ENCODE assay signal across 17 cellular contexts in the genomic region with DNA sequence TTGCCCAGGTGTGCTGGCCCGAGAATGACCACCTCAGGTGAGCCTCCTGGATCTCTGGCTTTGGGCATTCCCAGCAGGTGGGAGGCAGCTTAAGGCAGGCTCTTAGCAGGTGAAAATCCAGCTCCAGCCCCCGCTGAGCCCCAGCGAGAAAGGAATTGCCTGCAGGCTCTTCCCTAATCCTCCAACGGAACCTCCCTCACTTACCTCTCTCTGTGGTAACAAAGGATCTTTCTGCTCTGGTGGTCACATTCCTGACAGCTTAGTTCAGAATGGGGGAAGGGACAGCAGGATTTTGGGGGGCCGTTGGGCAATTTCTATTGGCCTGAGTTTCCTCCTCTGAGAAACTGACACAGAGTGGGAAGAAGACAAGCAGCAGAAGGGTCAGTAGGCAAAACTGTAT.
DNase-seq lines count a peak whose midpoint lies in the region; ATAC-seq and TF ChIP-seq lines count a peak whose summit lies in the region.
"Had no signal": no experiment of that assay in that cellular context is flagged by ENCODE, and none has a peak within 500 bp of the region (broad histone marks: within the 10 kb centered on the region; RNA-seq: fewer than 3 reads in every experiment).

No MANE protein-coding gene starts in this region.

- H3K27me3 ChIP-seq in GM23338 (ENCODE audit: insufficient read depth): peaks cover 11% of the 10 kb centered on the region
- H3K27me3 ChIP-seq in endodermal cell (ENCODE audit: control insufficient read depth, insufficient read depth, low read length, poor library complexity, severe bottlenecking): peaks cover 26% of the 10 kb centered on the region
- H3K27me3 ChIP-seq in heart right ventricle: peaks cover 0 to 66% (median 56%) of the 10 kb centered on the region in 7 donors
- H3K27me3 ChIP-seq: Peyer's patch had no signal

- H3K9me3 ChIP-seq in endodermal cell (ENCODE audit: control insufficient read depth, low read length): no peaks in the 10 kb centered on the region
- no peaks in the 10 kb centered on the region for H3K9me3 ChIP-seq in heart right ventricle
- H3K9me3 ChIP-seq: Peyer's patch, SK-N-SH had no signal

- no peaks in the 10 kb centered on the region for H4K20me1 ChIP-seq in GM23338 (replicated peaks; ENCODE audit: insufficient read depth)

- intact Hi-C loops in heart right ventricle (cut with DNase I): no loop called here

- H3K27ac ChIP-seq in GM23338 (ENCODE audit: low read depth) (peak overlapping the region; percentile 97), endodermal cell (ENCODE audit: low read depth, low read length) (no peak overlapping the region), heart right ventricle (no peak overlapping the region)
- H3K27ac ChIP-seq: Peyer's patch had no signal

- peak overlapping the region; percentile 52 for H3K4me2 ChIP-seq in GM23338
- H3K4me2 ChIP-seq: SK-N-SH had no signal

- peak overlapping the region; percentile 84 for H3K27ac Mint-ChIP-seq in GM23338
- H3K27ac Mint-ChIP-seq in endodermal cell: peak overlapping the region; percentile 95
- H3K27ac Mint-ChIP-seq in T-cell: no peak overlapping the region
- H3K27ac Mint-ChIP-seq in T-helper 2 cell treated with Interferon-gamma antibody and Interleukin-4, amounts not matched to agents 5 μg/mL and 100 μg/mL, for 36 hours: no peak overlapping the region
- H3K27ac Mint-ChIP-seq: CD4-positive, CD25-positive, alpha-beta regulatory T cell had no signal

- H3K4me1 ChIP-seq in GM23338 (ENCODE audit: insufficient read depth) (peaks cover 23% of the 10 kb centered on the region), endodermal cell (ENCODE audit: control insufficient read depth, insufficient read depth, low read length) (no peaks in the 10 kb centered on the region), heart right ventricle (peaks cover 0 to 6% (median 0%) of the 10 kb centered on the region in 9 donors)

- POLR2A ChIA-PET in T-cell (lab: Charles Lee): no interaction called here

- peak overlapping the region; percentile 6; the same call in 1 of the 2 replicates for H3K4me3 ChIP-seq in GM23338
- peak overlapping the region; percentile 31 for H3K4me3 ChIP-seq in endodermal cell (ENCODE audit: low read length)
- H3K4me3 ChIP-seq in heart right ventricle: no peak overlapping the region
- H3K4me3 ChIP-seq: Peyer's patch had no signal

- H3K36me3 Mint-ChIP-seq in GM23338 (ENCODE audit: low read depth): no peaks in the 10 kb centered on the region
- no peaks in the 10 kb centered on the region for H3K36me3 Mint-ChIP-seq in endodermal cell (ENCODE audit: low read depth)
- no peaks in the 10 kb centered on the region for H3K36me3 Mint-ChIP-seq in T-cell
- no peaks in the 10 kb centered on the region for H3K36me3 Mint-ChIP-seq in T-helper 2 cell treated with Interferon-gamma antibody and Interleukin-4, amounts not matched to agents 5 μg/mL and 100 μg/mL, for 36 hours (ENCODE audit: low read depth)
- H3K36me3 Mint-ChIP-seq: CD4-positive, CD25-positive, alpha-beta regulatory T cell had no signal

- H2AFZ ChIP-seq in GM23338: no peak overlapping the region

- H3K9ac ChIP-seq in endodermal cell (ENCODE audit: extremely low read depth, low read length, poor library complexity, severe bottlenecking): no peak overlapping the region
- H3K9ac ChIP-seq: SK-N-SH had no signal

- 0 out of 2 replicates have a peak, but pooled peaks cover 2% of the 10 kb centered on the region for H3K79me2 ChIP-seq in GM23338 (replicated peaks; ENCODE audit: insufficient read depth)

- WGBS in endodermal cell (ENCODE audit: insufficient coverage in 1 of 2, insufficient read length in 1 of 2), 2 experiments: 3 to 5% methylated on average over 2 to 5 of the region's 5 CpGs
- 2 to 3% methylated on average over 5 of the region's 5 CpGs for WGBS in heart right ventricle, 2 donors

- H3K9me2 ChIP-seq in GM23338 (ENCODE audit: insufficient read depth): peaks cover 11% of the 10 kb centered on the region
- H3K9me2 ChIP-seq: SK-N-SH had no signal

- ATAC-seq in GM23338 (peak; percentile 86), T-cell (replicated peaks in 1 of 4) (no peak), HG02759 (IDR thresholded peaks at IDR 0.05; ENCODE audit: unreplicated experiment) (no peak), heart right ventricle (no peak)

- H3K36me3 ChIP-seq in GM23338 (ENCODE audit: insufficient read depth) (no peaks in the 10 kb centered on the region), endodermal cell (ENCODE audit: control insufficient read depth, insufficient read depth, low read length) (no peaks in the 10 kb centered on the region), heart right ventricle (no peaks in the 10 kb centered on the region)
- H3K36me3 ChIP-seq: Peyer's patch had no signal

- H3K27me3 Mint-ChIP-seq in GM23338 (ENCODE audit: insufficient read depth, low read depth, poor library complexity) (peaks cover 20% of the 10 kb centered on the region), endodermal cell (ENCODE audit: insufficient read depth) (peaks cover 41% of the 10 kb centered on the region), T-cell (peaks cover 50 to 58% of the 10 kb centered on the region in 2 donors)
- H3K27me3 Mint-ChIP-seq in T-helper 2 cell treated with Interferon-gamma antibody and Interleukin-4, amounts not matched to agents 5 μg/mL and 100 μg/mL, for 36 hours (ENCODE audit: low read depth): peaks cover 15% of the 10 kb centered on the region

- H3K9me3 Mint-ChIP-seq in GM23338: no peaks in the 10 kb centered on the region; the same call in 1 of the 3 replicates
- H3K9me3 Mint-ChIP-seq in endodermal cell: no peaks in the 10 kb centered on the region
- peaks cover 0 to 5% (median 0%) of the 10 kb centered on the region in 3 donors for H3K9me3 Mint-ChIP-seq in T-cell
- no peaks in the 10 kb centered on the region for H3K9me3 Mint-ChIP-seq in T-helper 2 cell treated with Interferon-gamma antibody and Interleukin-4, amounts not matched to agents 5 μg/mL and 100 μg/mL, for 36 hours

- peaks cover 5% of the 10 kb centered on the region; the same call in 1 of the 2 replicates for H3F3A ChIP-seq in GM23338 (replicated peaks; ENCODE audit: low read depth)

- DNase-seq in GM23338 (ENCODE audit: low spot score) (peak; percentile 94), M059J (ENCODE audit: low read depth) (peak; percentile 24), endodermal cell (peak; percentile 96), islet precursor cell (peak; percentile 88), T-cell (no peak), heart right ventricle (no peak)
- no peak for DNase-seq in T-helper 2 cell treated with Interferon-gamma antibody and Interleukin-4, amounts not matched to agents 5 μg/mL and 100 μg/mL, for 36 hours (ENCODE audit: low spot score)
- DNase-seq: CD4-positive, CD25-positive, alpha-beta regulatory T cell; MV-4-11; NCI-H1436 treated with DMSO at 0.1 percent for 48 hours; NCI-H2107; NCI-H345; NCI-H748 treated with DMSO at 0.1 percent for 48 hours; Peyer's patch; Right ventricle myocardium superior; SK-N-SH had no signal

- TF ChIP-seq CTCF in GM23338 (conservative IDR thresholded peaks at IDR 0.05; ENCODE audit: low read depth in 2 of 2) (no peak), endodermal cell (conservative IDR thresholded peaks at IDR 0.05) (no peak), heart right ventricle (IDR thresholded peaks at IDR 0.05) (no peak)

- CTCF ChIA-PET in T-cell (lab: Charles Lee): no interaction called here

- H3K4me3 Mint-ChIP-seq in GM23338: peak overlapping the region; percentile 37; the same call in 1 of the 3 replicates
- peak overlapping the region; percentile 29 for H3K4me3 Mint-ChIP-seq in endodermal cell
- H3K4me3 Mint-ChIP-seq in T-cell: no peak overlapping the region
- H3K4me3 Mint-ChIP-seq in T-helper 2 cell treated with Interferon-gamma antibody and Interleukin-4, amounts not matched to agents 5 μg/mL and 100 μg/mL, for 36 hours: no peak overlapping the region
- H3K4me3 Mint-ChIP-seq: CD4-positive, CD25-positive, alpha-beta regulatory T cell had no signal

- peaks cover 26% of the 10 kb centered on the region for H3K4me1 Mint-ChIP-seq in GM23338
- H3K4me1 Mint-ChIP-seq in endodermal cell: peaks cover 32% of the 10 kb centered on the region
- peaks cover 6 to 7% (median 6%) of the 10 kb centered on the region in 3 donors for H3K4me1 Mint-ChIP-seq in T-cell
- peaks cover 2% of the 10 kb centered on the region for H3K4me1 Mint-ChIP-seq in T-helper 2 cell treated with Interferon-gamma antibody and Interleukin-4, amounts not matched to agents 5 μg/mL and 100 μg/mL, for 36 hours (ENCODE audit: low read depth)

TF ChIP-seq in GM23338, 12 proteins besides CTCF, POLR2A, EP300 and RAD21 (continues in another document):
- TF ChIP-seq, protein P1, sequence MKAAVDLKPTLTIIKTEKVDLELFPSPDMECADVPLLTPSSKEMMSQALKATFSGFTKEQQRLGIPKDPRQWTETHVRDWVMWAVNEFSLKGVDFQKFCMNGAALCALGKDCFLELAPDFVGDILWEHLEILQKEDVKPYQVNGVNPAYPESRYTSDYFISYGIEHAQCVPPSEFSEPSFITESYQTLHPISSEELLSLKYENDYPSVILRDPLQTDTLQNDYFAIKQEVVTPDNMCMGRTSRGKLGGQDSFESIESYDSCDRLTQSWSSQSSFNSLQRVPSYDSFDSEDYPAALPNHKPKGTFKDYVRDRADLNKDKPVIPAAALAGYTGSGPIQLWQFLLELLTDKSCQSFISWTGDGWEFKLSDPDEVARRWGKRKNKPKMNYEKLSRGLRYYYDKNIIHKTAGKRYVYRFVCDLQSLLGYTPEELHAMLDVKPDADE (IDR thresholded peaks at IDR 0.05): peak; percentile 39; the same call in 1 of the 2 replicates
- TF ChIP-seq ZNF331 (CRISPR knock-in tag; IDR thresholded peaks at IDR 0.05; ENCODE audit: low read depth): no peak
- TF ChIP-seq ZNF114 (CRISPR knock-in tag; IDR thresholded peaks at IDR 0.05): peak; percentile 94
- TF ChIP-seq EZH2 (IDR thresholded peaks at IDR 0.05; ENCODE audit: low read depth, unreplicated experiment): no peak
- TF ChIP-seq EZH2phosphoT487 (IDR thresholded peaks at IDR 0.05; ENCODE audit: unreplicated experiment): no peak

Comparison
In these comparisons a context has a peak if more than half of its experiments do, and no peak if none do; other contexts are left out.
1. DNase-seq: peak in GM23338 (single experiment), M059J (single experiment), endodermal cell (single experiment) and islet precursor cell (single experiment); none in T-cell (0 of 34), T-helper 2 cell treated with Interferon-gamma antibody and Interleukin-4, amounts not matched to agents 5 μg/mL and 100 μg/mL, for 36 hours (single experiment) and heart right ventricle (0 of 2).
2. H3K4me3 ChIP-seq: peak in GM23338 (single experiment) and endodermal cell (single experiment); none in heart right ventricle (0 of 10).
3. H3K27ac Mint-ChIP-seq: peak in GM23338 (single experiment) and endodermal cell (single experiment); none in T-cell (0 of 2) and T-helper 2 cell treated with Interferon-gamma antibody and Interleukin-4, amounts not matched to agents 5 μg/mL and 100 μg/mL, for 36 hours (single experiment).
4. H3K4me3 Mint-ChIP-seq: peak in GM23338 (single experiment) and endodermal cell (single experiment); none in T-cell (0 of 3) and T-helper 2 cell treated with Interferon-gamma antibody and Interleukin-4, amounts not matched to agents 5 μg/mL and 100 μg/mL, for 36 hours (single experiment).